ENCODE assay signal across 1 cellular context in the genomic region with DNA sequence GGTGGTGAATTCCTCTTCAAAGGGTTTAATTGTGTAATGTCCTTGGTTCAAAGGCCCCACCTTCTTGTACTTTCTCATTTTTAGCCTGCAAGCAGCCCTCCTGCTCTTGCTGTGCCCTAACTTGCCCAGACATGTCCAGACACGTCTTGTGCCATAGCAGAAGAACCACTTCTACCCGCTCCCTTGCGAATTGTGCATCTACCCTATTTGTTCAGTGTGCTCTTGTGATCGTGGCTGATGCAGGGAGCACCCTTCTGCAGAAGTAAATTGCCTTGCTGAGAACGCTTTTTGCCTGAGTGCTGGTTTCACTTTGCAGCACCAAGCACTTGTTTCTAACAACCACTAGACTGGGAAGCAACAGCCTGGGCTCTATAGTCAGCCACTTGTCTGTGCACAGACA.
TF ChIP-seq lines count a peak whose summit lies in the region.

No MANE protein-coding gene starts in this region.

TF ChIP-seq in H1, 55 proteins besides CTCF, POLR2A, EP300 and RAD21:
- TF ChIP-seq HDAC6 (IDR thresholded peaks at IDR 0.05; ENCODE audit: low read depth, low read length), result no peak
- no peak for TF ChIP-seq CHD1 (IDR thresholded peaks at IDR 0.05; ENCODE audit: low read depth, low read length)
- peak; percentile 49; the same call in 1 of the 2 replicates for TF ChIP-seq POLR2AphosphoS5 (IDR thresholded peaks at IDR 0.05; ENCODE audit: low read depth, low read length)
- no peak for TF ChIP-seq BACH1 (IDR thresholded peaks at IDR 0.05; ENCODE audit: low read length)
- TF ChIP-seq YY1 (IDR thresholded peaks at IDR 0.05; ENCODE audit: low read depth, low read length), result no peak
- no peak for TF ChIP-seq FOSL1 (IDR thresholded peaks at IDR 0.05; ENCODE audit: insufficient read depth, low read depth, low read length)
- TF ChIP-seq TAF1 (IDR thresholded peaks at IDR 0.05; ENCODE audit: low read depth, low read length), result peak; percentile 66
- no peak for TF ChIP-seq CHD2 (IDR thresholded peaks at IDR 0.05; ENCODE audit: low read length)
- TF ChIP-seq, protein P1, sequence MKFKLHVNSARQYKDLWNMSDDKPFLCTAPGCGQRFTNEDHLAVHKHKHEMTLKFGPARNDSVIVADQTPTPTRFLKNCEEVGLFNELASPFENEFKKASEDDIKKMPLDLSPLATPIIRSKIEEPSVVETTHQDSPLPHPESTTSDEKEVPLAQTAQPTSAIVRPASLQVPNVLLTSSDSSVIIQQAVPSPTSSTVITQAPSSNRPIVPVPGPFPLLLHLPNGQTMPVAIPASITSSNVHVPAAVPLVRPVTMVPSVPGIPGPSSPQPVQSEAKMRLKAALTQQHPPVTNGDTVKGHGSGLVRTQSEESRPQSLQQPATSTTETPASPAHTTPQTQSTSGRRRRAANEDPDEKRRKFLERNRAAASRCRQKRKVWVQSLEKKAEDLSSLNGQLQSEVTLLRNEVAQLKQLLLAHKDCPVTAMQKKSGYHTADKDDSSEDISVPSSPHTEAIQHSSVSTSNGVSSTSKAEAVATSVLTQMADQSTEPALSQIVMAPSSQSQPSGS (IDR thresholded peaks at IDR 0.05; ENCODE audit: low read length), result no peak
- no peak for TF ChIP-seq TCF12 (IDR thresholded peaks at IDR 0.05; ENCODE audit: low read depth, low read length)
- TF ChIP-seq EGR1 (IDR thresholded peaks at IDR 0.05; ENCODE audit: borderline replicate concordance, low read depth, low read length), result no peak
- TF ChIP-seq SIX5 (IDR thresholded peaks at IDR 0.05; ENCODE audit: low read depth, low read length), result no peak
- TF ChIP-seq, protein P2, sequence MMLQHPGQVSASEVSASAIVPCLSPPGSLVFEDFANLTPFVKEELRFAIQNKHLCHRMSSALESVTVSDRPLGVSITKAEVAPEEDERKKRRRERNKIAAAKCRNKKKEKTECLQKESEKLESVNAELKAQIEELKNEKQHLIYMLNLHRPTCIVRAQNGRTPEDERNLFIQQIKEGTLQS (IDR thresholded peaks at IDR 0.05; ENCODE audit: insufficient read depth, low read depth, low read length), result no peak
- TF ChIP-seq, protein P3, sequence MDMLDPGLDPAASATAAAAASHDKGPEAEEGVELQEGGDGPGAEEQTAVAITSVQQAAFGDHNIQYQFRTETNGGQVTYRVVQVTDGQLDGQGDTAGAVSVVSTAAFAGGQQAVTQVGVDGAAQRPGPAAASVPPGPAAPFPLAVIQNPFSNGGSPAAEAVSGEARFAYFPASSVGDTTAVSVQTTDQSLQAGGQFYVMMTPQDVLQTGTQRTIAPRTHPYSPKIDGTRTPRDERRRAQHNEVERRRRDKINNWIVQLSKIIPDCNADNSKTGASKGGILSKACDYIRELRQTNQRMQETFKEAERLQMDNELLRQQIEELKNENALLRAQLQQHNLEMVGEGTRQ (IDR thresholded peaks at IDR 0.05; ENCODE audit: low read length), result no peak
- no peak for TF ChIP-seq GTF2F1 (IDR thresholded peaks at IDR 0.05; ENCODE audit: borderline replicate concordance, low read depth, low read length)
- no peak for TF ChIP-seq SP1 (IDR thresholded peaks at IDR 0.05; ENCODE audit: low read depth, low read length)
- no peak for TF ChIP-seq KDM4A (IDR thresholded peaks at IDR 0.05; ENCODE audit: low read depth, low read length, severe bottlenecking)
